Comparison of ENCODE assay signal across 2 cellular contexts in genomic region chr6:34549804-34550202, GRCh38.
TF ChIP-seq lines count a peak whose summit lies in the region.

No MANE protein-coding gene starts in this region.

TF ChIP-seq in A549, 52 proteins besides CTCF, POLR2A, EP300 and RAD21 (continued from another document):
- TF ChIP-seq NFE2L2 (conservative IDR thresholded peaks at IDR 0.05; ENCODE audit: low read length) (no peak), CHD2 (IDR thresholded peaks at IDR 0.05; ENCODE audit: low read length, partially characterized antibody) (no peak), REST (IDR thresholded peaks at IDR 0.05) (no peak), HMGXB4 (CRISPR knock-in tag; IDR thresholded peaks at IDR 0.05; ENCODE audit: borderline replicate concordance) (no peak), FOSB (CRISPR knock-in tag; IDR thresholded peaks at IDR 0.05) (no peak), CBX8 (IDR thresholded peaks at IDR 0.05) (no peak), HOXB5 (CRISPR knock-in tag; IDR thresholded peaks at IDR 0.05) (no peak)
- TF ChIP-seq, protein P1, sequence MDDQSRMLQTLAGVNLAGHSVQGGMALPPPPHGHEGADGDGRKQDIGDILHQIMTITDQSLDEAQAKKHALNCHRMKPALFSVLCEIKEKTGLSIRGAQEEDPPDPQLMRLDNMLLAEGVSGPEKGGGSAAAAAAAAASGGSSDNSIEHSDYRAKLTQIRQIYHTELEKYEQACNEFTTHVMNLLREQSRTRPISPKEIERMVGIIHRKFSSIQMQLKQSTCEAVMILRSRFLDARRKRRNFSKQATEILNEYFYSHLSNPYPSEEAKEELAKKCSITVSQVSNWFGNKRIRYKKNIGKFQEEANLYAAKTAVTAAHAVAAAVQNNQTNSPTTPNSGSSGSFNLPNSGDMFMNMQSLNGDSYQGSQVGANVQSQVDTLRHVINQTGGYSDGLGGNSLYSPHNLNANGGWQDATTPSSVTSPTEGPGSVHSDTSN (IDR thresholded peaks at IDR 0.05), result no peak

TF ChIP-seq in Ishikawa, 13 proteins besides CTCF, POLR2A, EP300 and RAD21:
- peak; percentile 47 for TF ChIP-seq REST (IDR thresholded peaks at IDR 0.05; ENCODE audit: low read depth)
- no peak for TF ChIP-seq TCF12 (IDR thresholded peaks at IDR 0.05; ENCODE audit: low read depth)
